In the genomic region with DNA sequence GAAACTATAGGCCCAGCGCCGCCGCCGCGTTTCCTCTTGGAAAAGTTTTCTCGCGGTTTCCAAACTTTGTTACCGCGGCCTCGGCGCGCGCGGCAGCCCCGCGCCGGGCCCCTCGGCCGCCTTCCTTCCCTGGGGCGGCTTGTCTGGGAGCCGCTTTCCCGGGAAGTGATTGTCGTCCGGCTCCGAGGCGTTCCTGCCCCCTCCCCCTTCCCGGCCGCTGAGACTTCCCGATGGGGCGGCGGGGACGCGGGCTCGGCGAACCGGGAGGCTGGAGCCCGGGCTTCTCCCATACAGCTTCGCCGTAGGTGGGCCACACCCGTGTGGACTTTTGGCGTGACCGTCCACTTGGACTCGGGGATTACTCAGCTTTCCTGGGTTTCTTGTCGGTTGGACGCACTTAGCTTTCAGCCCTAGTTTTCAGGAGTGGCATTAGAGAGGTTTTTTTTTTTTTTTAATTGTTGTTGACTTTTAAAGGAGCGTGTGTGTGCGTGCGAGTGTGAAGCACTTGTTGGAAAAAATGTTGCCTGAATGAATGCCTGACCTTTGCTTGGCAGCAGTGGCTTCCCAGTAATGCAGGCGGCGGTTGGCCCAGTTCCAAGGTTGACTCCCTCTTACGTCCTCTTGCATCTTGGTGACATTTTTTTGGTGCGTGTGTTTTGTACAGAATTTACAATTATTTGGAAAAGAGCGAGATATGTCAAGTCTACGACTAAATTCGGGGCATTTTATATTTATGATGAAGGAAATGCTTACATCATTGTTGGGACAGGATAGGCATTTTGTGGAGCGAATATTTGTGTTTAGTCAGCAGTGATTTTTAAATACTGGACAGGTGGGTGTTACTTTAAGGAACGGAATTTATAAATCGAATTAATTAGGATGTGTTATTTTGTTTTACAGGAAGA, we compare ENCODE assay signal across 1 cellular context.
TF ChIP-seq lines count a peak whose summit lies in the region.

No MANE protein-coding gene starts in this region.

TF ChIP-seq in K562, 482 proteins besides CTCF, POLR2A, EP300 and RAD21 (continued from another document):
- TF ChIP-seq, protein P1, sequence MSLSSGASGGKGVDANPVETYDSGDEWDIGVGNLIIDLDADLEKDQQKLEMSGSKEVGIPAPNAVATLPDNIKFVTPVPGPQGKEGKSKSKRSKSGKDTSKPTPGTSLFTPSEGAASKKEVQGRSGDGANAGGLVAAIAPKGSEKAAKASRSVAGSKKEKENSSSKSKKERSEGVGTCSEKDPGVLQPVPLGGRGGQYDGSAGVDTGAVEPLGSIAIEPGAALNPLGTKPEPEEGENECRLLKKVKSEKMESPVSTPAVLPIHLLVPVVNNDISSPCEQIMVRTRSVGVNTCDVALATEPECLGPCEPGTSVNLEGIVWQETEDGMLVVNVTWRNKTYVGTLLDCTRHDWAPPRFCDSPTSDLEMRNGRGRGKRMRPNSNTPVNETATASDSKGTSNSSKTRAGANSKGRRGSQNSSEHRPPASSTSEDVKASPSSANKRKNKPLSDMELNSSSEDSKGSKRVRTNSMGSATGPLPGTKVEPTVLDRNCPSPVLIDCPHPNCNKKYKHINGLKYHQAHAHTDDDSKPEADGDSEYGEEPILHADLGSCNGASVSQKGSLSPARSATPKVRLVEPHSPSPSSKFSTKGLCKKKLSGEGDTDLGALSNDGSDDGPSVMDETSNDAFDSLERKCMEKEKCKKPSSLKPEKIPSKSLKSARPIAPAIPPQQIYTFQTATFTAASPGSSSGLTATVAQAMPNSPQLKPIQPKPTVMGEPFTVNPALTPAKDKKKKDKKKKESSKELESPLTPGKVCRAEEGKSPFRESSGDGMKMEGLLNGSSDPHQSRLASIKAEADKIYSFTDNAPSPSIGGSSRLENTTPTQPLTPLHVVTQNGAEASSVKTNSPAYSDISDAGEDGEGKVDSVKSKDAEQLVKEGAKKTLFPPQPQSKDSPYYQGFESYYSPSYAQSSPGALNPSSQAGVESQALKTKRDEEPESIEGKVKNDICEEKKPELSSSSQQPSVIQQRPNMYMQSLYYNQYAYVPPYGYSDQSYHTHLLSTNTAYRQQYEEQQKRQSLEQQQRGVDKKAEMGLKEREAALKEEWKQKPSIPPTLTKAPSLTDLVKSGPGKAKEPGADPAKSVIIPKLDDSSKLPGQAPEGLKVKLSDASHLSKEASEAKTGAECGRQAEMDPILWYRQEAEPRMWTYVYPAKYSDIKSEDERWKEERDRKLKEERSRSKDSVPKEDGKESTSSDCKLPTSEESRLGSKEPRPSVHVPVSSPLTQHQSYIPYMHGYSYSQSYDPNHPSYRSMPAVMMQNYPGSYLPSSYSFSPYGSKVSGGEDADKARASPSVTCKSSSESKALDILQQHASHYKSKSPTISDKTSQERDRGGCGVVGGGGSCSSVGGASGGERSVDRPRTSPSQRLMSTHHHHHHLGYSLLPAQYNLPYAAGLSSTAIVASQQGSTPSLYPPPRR (CRISPR knock-in tag; IDR thresholded peaks at IDR 0.05; ENCODE audit: borderline replicate concordance), result no peak
- TF ChIP-seq ARID1B (IDR thresholded peaks at IDR 0.05) (peak; percentile 53; the same call in 1 of the 2 replicates), SP1 (CRISPR knock-in tag; IDR thresholded peaks at IDR 0.05) (0 out of 2 replicates have a peak, but pooled peaks have one; percentile 31), ATF7 (IDR thresholded peaks at IDR 0.05) (peak; percentile 44; the same call in 1 of the 2 replicates), DPF2 (IDR thresholded peaks at IDR 0.05) (peak; percentile 65), CCNT2 (IDR thresholded peaks at IDR 0.05; ENCODE audit: borderline replicate concordance, extremely low read depth, insufficient read length, low read depth, low read length) (peak; percentile 27), XRCC4 (IDR thresholded peaks at IDR 0.05; ENCODE audit: extremely low read depth, insufficient read depth, insufficient read length) (no peak), TAF1 (IDR thresholded peaks at IDR 0.05; ENCODE audit: control insufficient read depth, extremely low read depth, insufficient read depth, low read length, severe bottlenecking) (peak; percentile 16), PHF21A (IDR thresholded peaks at IDR 0.05; ENCODE audit: borderline replicate concordance, low read depth) (peak; percentile 84), LEF1 (IDR thresholded peaks at IDR 0.05) (0 out of 2 replicates have a peak, but pooled peaks have one; percentile 29), COPS2 (conservative IDR thresholded peaks at IDR 0.05) (no peak), RFX7 (CRISPR knock-in tag; IDR thresholded peaks at IDR 0.05) (no peak), ZNF57 (CRISPR knock-in tag; IDR thresholded peaks at IDR 0.05) (no peak)
- TF ChIP-seq, protein P2, sequence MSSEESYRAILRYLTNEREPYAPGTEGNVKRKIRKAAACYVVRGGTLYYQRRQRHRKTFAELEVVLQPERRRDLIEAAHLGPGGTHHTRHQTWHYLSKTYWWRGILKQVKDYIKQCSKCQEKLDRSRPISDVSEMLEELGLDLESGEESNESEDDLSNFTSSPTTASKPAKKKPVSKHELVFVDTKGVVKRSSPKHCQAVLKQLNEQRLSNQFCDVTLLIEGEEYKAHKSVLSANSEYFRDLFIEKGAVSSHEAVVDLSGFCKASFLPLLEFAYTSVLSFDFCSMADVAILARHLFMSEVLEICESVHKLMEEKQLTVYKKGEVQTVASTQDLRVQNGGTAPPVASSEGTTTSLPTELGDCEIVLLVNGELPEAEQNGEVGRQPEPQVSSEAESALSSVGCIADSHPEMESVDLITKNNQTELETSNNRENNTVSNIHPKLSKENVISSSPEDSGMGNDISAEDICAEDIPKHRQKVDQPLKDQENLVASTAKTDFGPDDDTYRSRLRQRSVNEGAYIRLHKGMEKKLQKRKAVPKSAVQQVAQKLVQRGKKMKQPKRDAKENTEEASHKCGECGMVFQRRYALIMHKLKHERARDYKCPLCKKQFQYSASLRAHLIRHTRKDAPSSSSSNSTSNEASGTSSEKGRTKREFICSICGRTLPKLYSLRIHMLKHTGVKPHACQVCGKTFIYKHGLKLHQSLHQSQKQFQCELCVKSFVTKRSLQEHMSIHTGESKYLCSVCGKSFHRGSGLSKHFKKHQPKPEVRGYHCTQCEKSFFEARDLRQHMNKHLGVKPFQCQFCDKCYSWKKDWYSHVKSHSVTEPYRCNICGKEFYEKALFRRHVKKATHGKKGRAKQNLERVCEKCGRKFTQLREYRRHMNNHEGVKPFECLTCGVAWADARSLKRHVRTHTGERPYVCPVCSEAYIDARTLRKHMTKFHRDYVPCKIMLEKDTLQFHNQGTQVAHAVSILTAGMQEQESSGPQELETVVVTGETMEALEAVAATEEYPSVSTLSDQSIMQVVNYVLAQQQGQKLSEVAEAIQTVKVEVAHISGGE (CRISPR knock-in tag; IDR thresholded peaks at IDR 0.05), result no peak
- TF ChIP-seq, protein P3, sequence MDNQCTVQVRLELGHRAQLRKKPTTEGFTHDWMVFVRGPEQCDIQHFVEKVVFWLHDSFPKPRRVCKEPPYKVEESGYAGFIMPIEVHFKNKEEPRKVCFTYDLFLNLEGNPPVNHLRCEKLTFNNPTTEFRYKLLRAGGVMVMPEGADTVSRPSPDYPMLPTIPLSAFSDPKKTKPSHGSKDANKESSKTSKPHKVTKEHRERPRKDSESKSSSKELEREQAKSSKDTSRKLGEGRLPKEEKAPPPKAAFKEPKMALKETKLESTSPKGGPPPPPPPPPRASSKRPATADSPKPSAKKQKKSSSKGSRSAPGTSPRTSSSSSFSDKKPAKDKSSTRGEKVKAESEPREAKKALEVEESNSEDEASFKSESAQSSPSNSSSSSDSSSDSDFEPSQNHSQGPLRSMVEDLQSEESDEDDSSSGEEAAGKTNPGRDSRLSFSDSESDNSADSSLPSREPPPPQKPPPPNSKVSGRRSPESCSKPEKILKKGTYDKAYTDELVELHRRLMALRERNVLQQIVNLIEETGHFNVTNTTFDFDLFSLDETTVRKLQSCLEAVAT (IDR thresholded peaks at IDR 0.05), result 0 out of 4 replicates have a peak, but pooled peaks of 1 of the 2 experiments have one; percentile 32
- TF ChIP-seq, protein P4, sequence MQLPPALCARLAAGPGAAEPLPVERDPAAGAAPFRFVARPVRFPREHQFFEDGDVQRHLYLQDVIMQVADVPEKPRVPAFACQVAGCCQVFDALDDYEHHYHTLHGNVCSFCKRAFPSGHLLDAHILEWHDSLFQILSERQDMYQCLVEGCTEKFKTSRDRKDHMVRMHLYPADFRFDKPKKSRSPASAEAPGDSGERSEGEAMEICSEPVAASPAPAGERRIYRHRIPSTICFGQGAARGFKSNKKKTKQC (CRISPR knock-in tag; IDR thresholded peaks at IDR 0.05), result no peak
- TF ChIP-seq, protein P5, sequence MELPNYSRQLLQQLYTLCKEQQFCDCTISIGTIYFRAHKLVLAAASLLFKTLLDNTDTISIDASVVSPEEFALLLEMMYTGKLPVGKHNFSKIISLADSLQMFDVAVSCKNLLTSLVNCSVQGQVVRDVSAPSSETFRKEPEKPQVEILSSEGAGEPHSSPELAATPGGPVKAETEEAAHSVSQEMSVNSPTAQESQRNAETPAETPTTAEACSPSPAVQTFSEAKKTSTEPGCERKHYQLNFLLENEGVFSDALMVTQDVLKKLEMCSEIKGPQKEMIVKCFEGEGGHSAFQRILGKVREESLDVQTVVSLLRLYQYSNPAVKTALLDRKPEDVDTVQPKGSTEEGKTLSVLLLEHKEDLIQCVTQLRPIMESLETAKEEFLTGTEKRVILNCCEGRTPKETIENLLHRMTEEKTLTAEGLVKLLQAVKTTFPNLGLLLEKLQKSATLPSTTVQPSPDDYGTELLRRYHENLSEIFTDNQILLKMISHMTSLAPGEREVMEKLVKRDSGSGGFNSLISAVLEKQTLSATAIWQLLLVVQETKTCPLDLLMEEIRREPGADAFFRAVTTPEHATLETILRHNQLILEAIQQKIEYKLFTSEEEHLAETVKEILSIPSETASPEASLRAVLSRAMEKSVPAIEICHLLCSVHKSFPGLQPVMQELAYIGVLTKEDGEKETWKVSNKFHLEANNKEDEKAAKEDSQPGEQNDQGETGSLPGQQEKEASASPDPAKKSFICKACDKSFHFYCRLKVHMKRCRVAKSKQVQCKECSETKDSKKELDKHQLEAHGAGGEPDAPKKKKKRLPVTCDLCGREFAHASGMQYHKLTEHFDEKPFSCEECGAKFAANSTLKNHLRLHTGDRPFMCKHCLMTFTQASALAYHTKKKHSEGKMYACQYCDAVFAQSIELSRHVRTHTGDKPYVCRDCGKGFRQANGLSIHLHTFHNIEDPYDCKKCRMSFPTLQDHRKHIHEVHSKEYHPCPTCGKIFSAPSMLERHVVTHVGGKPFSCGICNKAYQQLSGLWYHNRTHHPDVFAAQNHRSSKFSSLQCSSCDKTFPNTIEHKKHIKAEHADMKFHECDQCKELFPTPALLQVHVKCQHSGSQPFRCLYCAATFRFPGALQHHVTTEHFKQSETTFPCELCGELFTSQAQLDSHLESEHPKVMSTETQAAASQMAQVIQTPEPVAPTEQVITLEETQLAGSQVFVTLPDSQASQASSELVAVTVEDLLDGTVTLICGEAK (IDR thresholded peaks at IDR 0.05), result 0 out of 2 replicates have a peak, but pooled peaks have one; percentile 9
- TF ChIP-seq, protein P5 (CRISPR knock-in tag; IDR thresholded peaks at IDR 0.05), result no peak
